In the genomic region with DNA sequence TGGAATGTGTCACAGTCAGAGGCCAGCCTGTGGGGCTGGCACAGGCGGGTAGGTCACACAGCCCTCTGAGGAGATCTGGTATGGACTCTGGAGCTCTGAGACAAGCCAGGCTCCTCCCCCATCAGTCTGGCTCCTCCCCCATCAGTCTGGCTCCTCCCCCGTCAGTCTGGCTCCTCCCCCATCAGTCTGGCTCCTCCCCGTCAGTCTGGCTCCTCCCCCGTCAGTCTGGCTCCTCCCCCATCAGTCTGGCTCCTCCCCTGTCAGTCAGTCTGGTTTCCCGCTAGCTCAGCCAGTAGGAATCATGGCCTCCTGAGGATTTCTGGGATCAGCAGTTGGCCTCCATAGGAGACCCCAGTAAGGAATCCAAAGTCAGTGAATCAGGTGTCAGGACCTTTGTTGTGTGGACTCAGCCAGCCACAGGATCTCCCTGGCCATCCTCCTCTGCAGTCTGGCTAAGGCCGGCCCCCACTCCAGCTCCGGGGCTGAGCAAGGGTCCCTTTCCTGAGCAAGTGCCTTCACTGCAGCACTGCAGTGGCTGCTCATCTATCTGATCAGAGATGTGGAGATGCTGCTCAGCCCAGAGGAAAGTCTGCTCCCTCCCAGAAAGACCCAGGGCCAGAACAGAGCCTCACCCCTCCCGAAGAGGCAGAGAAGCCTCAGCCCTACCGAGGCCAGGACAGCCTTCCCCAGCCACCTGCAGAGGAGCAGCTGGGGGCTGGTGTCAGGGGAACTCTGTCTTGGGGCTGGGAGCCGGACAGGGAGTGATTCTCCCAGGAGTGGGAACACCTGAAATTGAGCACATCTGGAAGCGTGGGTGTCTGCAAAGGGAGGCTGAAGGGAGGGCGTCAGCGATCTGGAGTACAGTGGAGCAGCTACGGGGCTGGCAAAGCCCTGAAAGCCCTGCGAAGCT, we compare ENCODE assay signal across 16 cellular contexts. TPM values are rescaled to one million over a fixed set of nuclear protein-coding genes. Genes with fewer than 3 reads are reported as not detected.
DNase-seq lines count a peak whose midpoint lies in the region; TF ChIP-seq lines count a peak whose summit lies in the region.
"Had no signal": no experiment of that assay in that cellular context is flagged by ENCODE, and none has a peak within 500 bp of the region (broad histone marks: within the 10 kb centered on the region; RNA-seq: fewer than 3 reads in every experiment).

No MANE protein-coding gene starts in this region.

- H3K27ac ChIP-seq in iPS-20b (ENCODE audit: low read length) (no peak overlapping the region), tibial artery (no peak overlapping the region), spleen (no peak overlapping the region)
- H3K27ac ChIP-seq: SK-N-MC, VCaP had no signal

- 85 to 88% (median 87%) methylated on average over 11 to 15 of the region's 15 CpGs for WGBS in spleen, 5 donors

- no peaks in the 10 kb centered on the region for H3K9me3 ChIP-seq in ES-I3 (ENCODE audit: control insufficient read depth, insufficient read depth, low read length)
- no peaks in the 10 kb centered on the region for H3K9me3 ChIP-seq in iPS-20b (ENCODE audit: insufficient read depth, low read depth, low read length)
- H3K9me3 ChIP-seq in tibial artery, result no peaks in the 10 kb centered on the region
- no peaks in the 10 kb centered on the region for H3K9me3 ChIP-seq in spleen

- H3K4me1 ChIP-seq in ES-I3 (ENCODE audit: insufficient read depth, low read length), result peaks cover 33% of the 10 kb centered on the region
- H3K4me1 ChIP-seq in iPS-20b (ENCODE audit: insufficient read depth, low read length), result peaks cover 9% of the 10 kb centered on the region; the same call in 1 of the 2 replicates
- no peaks in the 10 kb centered on the region for H3K4me1 ChIP-seq in tibial artery
- peaks cover 0 to 20% (median 0%) of the 10 kb centered on the region in 6 donors for H3K4me1 ChIP-seq in spleen

- H3K4me3 ChIP-seq in iPS-20b (ENCODE audit: low read length) (peak overlapping the region; percentile 62; the same call in 1 of the 2 replicates), tibial artery (no peak overlapping the region), spleen (no peak overlapping the region)
- H3K4me3 ChIP-seq: lung, SK-N-MC had no signal

- peak overlapping the region; percentile 52; the same call in 1 of the 2 replicates for H3K9ac ChIP-seq in ES-I3 (ENCODE audit: low read depth, low read length)
- H3K9ac ChIP-seq in iPS-20b (ENCODE audit: low read depth, low read length), result no peak overlapping the region

- TF ChIP-seq POLR2A in spleen (IDR thresholded peaks at IDR 0.05), result no peak

- peaks cover 33% of the 10 kb centered on the region for H3K27me3 ChIP-seq in iPS-20b (ENCODE audit: insufficient read depth, low read length)
- peaks cover 0 to 74% of the 10 kb centered on the region in 2 donors for H3K27me3 ChIP-seq in tibial artery
- peaks cover 0 to 69% (median 4%) of the 10 kb centered on the region in 7 donors for H3K27me3 ChIP-seq in spleen (replicated peaks in 1 of 7)

- H3K36me3 ChIP-seq in ES-I3 (ENCODE audit: insufficient read depth, low read length) (no peaks in the 10 kb centered on the region), iPS-20b (ENCODE audit: insufficient read depth, low read depth, low read length) (no peaks in the 10 kb centered on the region), tibial artery (no peaks in the 10 kb centered on the region), spleen (no peaks in the 10 kb centered on the region)

- peak; percentile 60 for DNase-seq in DMS53 (lab: John Stamatoyannopoulos, UW)
- no peak for DNase-seq in DMS53 treated with DMSO at 0.1 percent for 48 hours (lab: John Stamatoyannopoulos, UW; ENCODE audit: unreplicated experiment)
- peak; percentile 58 for DNase-seq in OCI-M1 (lab: John Stamatoyannopoulos, UW)
- DNase-seq in tibial artery, result no peak
- DNase-seq in NCI-H2171 (lab: John Stamatoyannopoulos, UW), result no peak
- no peak for DNase-seq in spleen
- DNase-seq: 8988T; CD4-positive, CD25-positive, alpha-beta regulatory T cell; hypothalamus; nucleus accumbens; small intestine had no signal

- TF ChIP-seq CTCF in tibial artery (IDR thresholded peaks at IDR 0.05) (no peak), spleen (IDR thresholded peaks at IDR 0.05 in 8 of 11, conservative IDR thresholded peaks at IDR 0.05 in 3 of 11) (no peak)

- intact Hi-C loops in tibial artery (cut with DNase I; ENCODE audit: low total_unique reads) (no loop called here), spleen (cut with DNase I; ENCODE audit: low total_unique reads) (no loop called here)

RNA-seq across cellular contexts. Expression of gene IQSEC3, which starts 35.7 kb away (rescaled TPM):
- total RNA-seq in spleen, result 1 to 10 TPM in 4 of 7 donors, under 1 TPM in 2, not detected in 1; 0.20 to 1.6 (median 1.3) TPM
- polyA plus RNA-seq in spleen, result under 1 TPM; 0.29 to 0.52 (median 0.45) TPM

Comparison
In these comparisons a context has a peak if more than half of its experiments do, and no peak if none do; other contexts are left out.
1. DNase-seq: peak in DMS53 (single experiment) and OCI-M1 (single experiment); none in DMS53 treated with DMSO at 0.1 percent for 48 hours (single experiment), tibial artery (0 of 2), NCI-H2171 (single experiment) and spleen (single experiment).